ENCODE assay signal across 18 cellular contexts in the genomic region with DNA sequence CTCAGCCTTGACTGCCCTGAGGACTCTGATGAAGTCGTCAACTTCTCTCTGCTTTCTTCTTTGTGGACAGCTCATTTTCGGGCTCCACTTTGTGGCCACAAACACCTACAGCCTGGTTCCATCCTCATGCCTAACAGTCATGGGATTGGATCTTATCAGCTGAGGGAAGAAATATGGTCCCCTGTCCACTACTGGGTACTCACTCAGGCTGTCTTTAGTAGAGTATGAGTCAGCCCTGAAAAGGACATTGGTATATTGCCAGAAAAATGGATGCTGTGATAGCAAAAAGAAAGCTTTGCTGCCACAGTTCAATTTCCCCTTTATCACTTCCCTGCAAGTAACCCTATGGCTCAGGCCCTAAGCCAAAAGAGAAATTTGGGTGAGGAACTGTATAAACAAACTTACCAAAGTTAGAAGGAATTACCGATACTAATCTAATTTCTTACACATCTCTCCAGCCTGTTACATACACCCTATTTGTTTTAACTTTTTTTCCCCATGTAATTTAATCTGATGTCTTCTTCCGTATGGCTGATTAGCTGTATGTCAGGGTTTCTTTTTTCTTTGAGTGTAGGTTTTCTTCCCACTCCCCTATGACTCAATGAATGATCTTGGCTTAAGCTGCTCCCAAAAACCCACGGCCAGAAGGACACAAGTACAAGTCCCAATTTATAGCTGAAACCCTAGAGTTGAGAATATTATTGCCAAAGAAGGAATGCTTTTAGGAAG. TPM values are rescaled to one million over a fixed set of nuclear protein-coding genes. Genes with fewer than 3 reads are reported as not detected.
A peak's percentile ranks its signal among the peaks of the same experiment; 100 is the strongest.
DNase-seq lines count a peak whose midpoint lies in the region; ATAC-seq, FAIRE-seq and TF ChIP-seq lines count a peak whose summit lies in the region.
"Had no signal": no experiment of that assay in that cellular context is flagged by ENCODE, and none has a peak within 500 bp of the region (broad histone marks: within the 10 kb centered on the region; RNA-seq: fewer than 3 reads in every experiment).

No MANE protein-coding gene starts in this region.

- ATAC-seq in HG03139 (IDR thresholded peaks at IDR 0.05; ENCODE audit: unreplicated experiment) = no peak
- ATAC-seq in HG03135 (IDR thresholded peaks at IDR 0.05; ENCODE audit: unreplicated experiment) = no peak
- ATAC-seq in GM21360 (IDR thresholded peaks at IDR 0.05; ENCODE audit: unreplicated experiment) = no peak
- ATAC-seq: stimulated activated naive CD8-positive, alpha-beta T cell treated with anti-CD3 and anti-CD28 coated beads, Interleukin-15, amount 100 ng/mL, for 72 hours had no signal

- H3K9ac ChIP-seq in astrocyte (ENCODE audit: low read length) = no peak overlapping the region
- H3K9ac ChIP-seq: neural progenitor cell had no signal

- H3K4me1 Mint-ChIP-seq in astrocyte (ENCODE audit: low read depth, unreplicated experiment) = peaks cover 35% of the 10 kb centered on the region
- H3K4me1 Mint-ChIP-seq: CD14-positive monocyte, neural progenitor cell had no signal

- H3K9me3 ChIP-seq in astrocyte (ENCODE audit: insufficient read depth, low read depth, low read length) = no peaks in the 10 kb centered on the region
- no peaks in the 10 kb centered on the region for H3K9me3 ChIP-seq in hepatocyte (ENCODE audit: low read depth)
- H3K9me3 ChIP-seq: heart left ventricle had no signal

- no peak overlapping the region for H3K27ac ChIP-seq in astrocyte (ENCODE audit: low read depth, low read length)
- H3K27ac ChIP-seq in hepatocyte = no peak overlapping the region
- H3K27ac ChIP-seq: heart left ventricle, neural progenitor cell had no signal

- H3K9me2 ChIP-seq in hepatocyte (replicated peaks; ENCODE audit: insufficient read depth) = no peaks in the 10 kb centered on the region

- DNase-seq in EH (ENCODE audit: low read depth) (peak; percentile 68), HUDEP-2 (lab: John Stamatoyannopoulos, UW; ENCODE audit: unreplicated experiment in 76 of 76) (peak in 39 of 76 experiments; percentile 6 to 85 (median 60)), astrocyte (ENCODE audit: low read depth) (peak; percentile 66), kidney tubule cell (ENCODE audit: low spot score) (peak; percentile 4), hepatocyte (ENCODE audit: low spot score) (no peak)
- DNase-seq: activated CD4-positive, CD25-positive, alpha-beta regulatory T cell treated with anti-CD3 and anti-CD28 coated beads, Interleukin-2, amount 50 U/mL, for 72 hours; heart left ventricle; NCI-H345; stimulated activated naive CD8-positive, alpha-beta T cell treated with anti-CD3 and anti-CD28 coated beads, Interleukin-15, amount 100 ng/mL, for 72 hours; SW 1271 had no signal

- H3K4me3 ChIP-seq in astrocyte (ENCODE audit: insufficient read depth, low read depth, low read length) (no peak overlapping the region), hepatocyte (no peak overlapping the region)
- H3K4me3 ChIP-seq: heart left ventricle, neural progenitor cell had no signal

- H3K9me3 Mint-ChIP-seq in astrocyte (ENCODE audit: unreplicated experiment) = no peaks in the 10 kb centered on the region
- H3K9me3 Mint-ChIP-seq: brain; CD14-positive monocyte; neural progenitor cell; stimulated activated naive CD8-positive, alpha-beta T cell treated with anti-CD3 and anti-CD28 coated beads, Interleukin-15, amount 100 ng/mL, for 72 hours had no signal

- H4K20me1 ChIP-seq in astrocyte (ENCODE audit: insufficient read depth, low read length) (no peaks in the 10 kb centered on the region), hepatocyte (ENCODE audit: insufficient read depth, poor library complexity, severe bottlenecking) (no peaks in the 10 kb centered on the region)

- H3K4me1 ChIP-seq in astrocyte (ENCODE audit: insufficient read depth, low read length) (peaks cover 22% of the 10 kb centered on the region), hepatocyte (ENCODE audit: insufficient read depth) (no peaks in the 10 kb centered on the region)
- H3K4me1 ChIP-seq: neural progenitor cell had no signal

- no peak overlapping the region for H3K4me2 ChIP-seq in astrocyte (ENCODE audit: low read length)
- no peak overlapping the region for H3K4me2 ChIP-seq in hepatocyte
- H3K4me2 ChIP-seq: neural progenitor cell had no signal

- H3K4me3 Mint-ChIP-seq in astrocyte (ENCODE audit: unreplicated experiment) = no peak overlapping the region
- H3K4me3 Mint-ChIP-seq: brain; CD14-positive monocyte; neural progenitor cell; stimulated activated naive CD8-positive, alpha-beta T cell treated with anti-CD3 and anti-CD28 coated beads, Interleukin-15, amount 100 ng/mL, for 72 hours had no signal

- no peak for FAIRE-seq in astrocyte (lab: Jason Lieb, UNC)
- FAIRE-seq: endometrium, G401.6 had no signal

- H3K79me2 ChIP-seq in astrocyte (ENCODE audit: insufficient read depth, low read length) (no peaks in the 10 kb centered on the region), hepatocyte (no peaks in the 10 kb centered on the region)

- TF ChIP-seq CTCF in astrocyte (IDR thresholded peaks at IDR 0.05; ENCODE audit: insufficient read depth, low read depth, low read length) (no peak), hepatocyte (IDR thresholded peaks at IDR 0.05; ENCODE audit: poor library complexity) (no peak)

- 88% methylated on average over 5 of the region's 5 CpGs for WGBS in hepatocyte (ENCODE audit: low lambda C conversion rate, missing lambda C conversion rate)

- peaks cover 17% of the 10 kb centered on the region for H3K36me3 ChIP-seq in astrocyte (ENCODE audit: insufficient read depth, low read length)
- H3K36me3 ChIP-seq in hepatocyte (replicated peaks; ENCODE audit: insufficient read depth, low read depth) = no peaks in the 10 kb centered on the region
- H3K36me3 ChIP-seq: neural progenitor cell had no signal

- H3K36me3 Mint-ChIP-seq in astrocyte (ENCODE audit: low read depth, unreplicated experiment) = peaks cover 25% of the 10 kb centered on the region

- no peaks in the 10 kb centered on the region for H3K27me3 ChIP-seq in astrocyte (ENCODE audit: insufficient read depth, low read length)
- H3K27me3 ChIP-seq in hepatocyte = no peaks in the 10 kb centered on the region
- H3K27me3 ChIP-seq: heart left ventricle, neural progenitor cell had no signal

- H3K27me3 Mint-ChIP-seq in astrocyte (ENCODE audit: low read depth, unreplicated experiment) = no peaks in the 10 kb centered on the region
- H3K27me3 Mint-ChIP-seq: brain; stimulated activated naive CD8-positive, alpha-beta T cell treated with anti-CD3 and anti-CD28 coated beads, Interleukin-15, amount 100 ng/mL, for 72 hours had no signal

- no peak overlapping the region for H2AFZ ChIP-seq in astrocyte (ENCODE audit: low read depth, low read length)
- no peak overlapping the region for H2AFZ ChIP-seq in hepatocyte
- H2AFZ ChIP-seq: neural progenitor cell had no signal

- no peak overlapping the region for H3K27ac Mint-ChIP-seq in astrocyte (ENCODE audit: unreplicated experiment)
- H3K27ac Mint-ChIP-seq: brain, neural progenitor cell had no signal

RNA-seq across cellular contexts. Expression of gene MTHFD1, which starts 29.1 kb away (rescaled TPM):
- total RNA-seq in astrocyte (51.3 and 56.9 TPM in 2 replicates), hepatocyte (19.5 and 29.5 TPM in 2 replicates)
- polyA plus RNA-seq in hepatocyte = 24.4 and 31.9 TPM in 2 replicates

RNA-seq across cellular contexts. Expression of gene AKAP5, which starts 48.1 kb away (rescaled TPM):
- 2.9 and 3.1 TPM in 2 replicates for total RNA-seq in astrocyte
- 7.8 and 9.4 TPM in 2 replicates for total RNA-seq in hepatocyte
- 0.60 and 1.4 TPM in 2 replicates for polyA plus RNA-seq in hepatocyte
- polyA plus RNA-seq: CD14-positive monocyte had no signal
